ENCODE assay signal across 29 cellular contexts in the genomic region with DNA sequence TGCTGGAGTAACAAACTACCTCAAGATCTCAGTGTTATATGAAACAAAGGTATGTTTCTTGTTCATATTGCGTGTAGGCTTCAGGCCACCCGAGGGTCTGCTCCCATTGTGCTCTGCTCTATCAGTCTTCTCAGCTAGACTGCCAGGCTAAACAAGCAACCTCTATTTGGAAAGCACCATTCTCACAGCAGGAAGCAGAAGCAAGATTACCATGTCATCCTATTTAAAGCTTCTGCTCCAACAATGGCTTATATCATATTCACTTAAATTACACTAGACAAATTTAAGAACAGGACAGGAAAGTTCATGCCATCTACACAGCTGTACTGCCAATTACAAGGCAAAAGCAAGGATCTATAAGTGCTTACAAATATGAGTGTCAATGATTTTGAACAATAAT.
"Had no signal": no experiment of that assay in that cellular context is flagged by ENCODE, and none has a peak within 500 bp of the region (broad histone marks: within the 10 kb centered on the region; RNA-seq: fewer than 3 reads in every experiment).

No MANE protein-coding gene starts in this region.

- H3K27me3 ChIP-seq: ascending aorta, cardiac muscle cell, colonic mucosa, stomach, thyroid gland, upper lobe of right lung had no signal

- H3K4me3 ChIP-seq: ascending aorta, cardiac muscle cell, colonic mucosa, stomach, thyroid gland, upper lobe of right lung had no signal

- H3K9me3 ChIP-seq: ascending aorta, colonic mucosa, stomach, thyroid gland, upper lobe of right lung had no signal

- ATAC-seq: left colon; naive thymus-derived CD4-positive, alpha-beta T cell; right cardiac atrium; stimulated activated naive B cell treated with anti-CD40 and anti-IgM and Interleukin-4, amounts not matched to agents 10 μg/mL and 1 μg/mL and 100 μg/mL, for 72 hours; upper lobe of right lung had no signal

- H3K36me3 ChIP-seq: ascending aorta, cardiac muscle cell, colonic mucosa, stomach, thyroid gland, upper lobe of right lung had no signal

- DNase-seq: activated CD4-positive, alpha-beta memory T cell treated with anti-CD3 and anti-CD28 coated beads, Interleukin-2, amount 10 ng/mL, durations not matched to agents 7 days and 5 days; activated CD4-positive, alpha-beta T cell treated with anti-CD3 and anti-CD28 coated beads, Interleukin-2, amount 10 ng/mL, durations not matched to agents 24 days and 14 days; activated CD4-positive, CD25-positive, alpha-beta regulatory T cell treated with anti-CD3 and anti-CD28 coated beads, Interleukin-2, amount 50 U/mL, for 72 hours; activated CD8-positive, alpha-beta memory T cell treated with anti-CD3 and anti-CD28 coated beads, Interleukin-2, amount 50 U/mL, for 48 hours; activated gamma-delta T cell; activated naive CD4-positive, alpha-beta T cell treated with anti-CD3 and anti-CD28 coated beads, Interleukin-2, amount 10 ng/mL, durations not matched to agents 7 days and 5 days; activated naive CD8-positive, alpha-beta T cell treated with anti-CD3 and anti-CD28 coated beads, Interleukin-2, amount 10 ng/mL, durations not matched to agents 7 days and 5 days; activated T-cell treated with anti-CD3 and anti-CD28 coated beads, Interleukin-2, amount 50 U/mL, for 24 hours; cerebellar nuclear complex; colonic mucosa; effector CD8-positive, alpha-beta T cell; erythroblast; head of caudate nucleus; hippocampal formation; immature natural killer cell; kidney; left colon; mammary epithelial cell; naive thymus-derived CD4-positive, alpha-beta T cell; occipital lobe; right cardiac atrium; stimulated activated CD4-positive, alpha-beta T cell treated with anti-CD3 and anti-CD28 coated beads, Interleukin-15, amount 100 ng/mL, for 24 hours; stimulated activated CD4-positive, alpha-beta T cell treated with anti-CD3 and anti-CD28 coated beads, Interleukin-2, amount 100 ng/mL, for 24 hours; stimulated activated naive B cell treated with anti-CD40 and anti-IgM and Interleukin-4, amounts not matched to agents 10 μg/mL and 1 μg/mL and 100 μg/mL, for 72 hours; stomach; thyroid gland; upper lobe of right lung had no signal
